8 cellular contexts compared by ENCODE assay signal in genomic region chrX:73390628-73391567, GRCh38. TPM values are rescaled to one million over a fixed set of nuclear protein-coding genes. Genes with fewer than 3 reads are reported as not detected.
"Had no signal": no experiment of that assay in that cellular context is flagged by ENCODE, and none has a peak within 500 bp of the region (broad histone marks: within the 10 kb centered on the region; RNA-seq: fewer than 3 reads in every experiment).

No MANE protein-coding gene starts in this region.

- H3K4me2 ChIP-seq: GM23338 had no signal

- H3K4me1 Mint-ChIP-seq: GM23338, H9 had no signal

- H3K4me3 ChIP-seq: GM23338, K562 had no signal

- H3K4me3 Mint-ChIP-seq: GM23338, H9 had no signal

- ATAC-seq: GM23338, K562 had no signal

- FAIRE-seq: H1, H54, K562 had no signal

- H2AFZ ChIP-seq: GM23338 had no signal

- H3K27ac Mint-ChIP-seq: GM23338, H9 had no signal

- DNase-seq: H9, HCEC 1CT, IMR-90 had no signal

RNA-seq across cellular contexts. Expression of gene CDX4, which starts 56.0 kb away (rescaled TPM):
- total RNA-seq: HT-29, IMR-90, K562 had no signal
- polyA plus RNA-seq: IMR-90, K562 had no signal
